In genomic region chr3:174859109-174859735, GRCh38 we compare ENCODE assay signal across 13 cellular contexts. TPM values are rescaled to one million over a fixed set of nuclear protein-coding genes. Genes with fewer than 3 reads are reported as not detected.
DNase-seq lines count a peak whose midpoint lies in the region; ATAC-seq, FAIRE-seq and TF ChIP-seq lines count a peak whose summit lies in the region.
"Had no signal": no experiment of that assay in that cellular context is flagged by ENCODE, and none has a peak within 500 bp of the region (broad histone marks: within the 10 kb centered on the region; RNA-seq: fewer than 3 reads in every experiment).

NAALADL2 (plus strand) TSS chr3:174859334.

- no peak within 1 kb of the TSS for H2BK12ac ChIP-seq in H1 (ENCODE audit: low read depth, low read length)

- no peak within 1 kb of the TSS for H2AK5ac ChIP-seq in H1 (ENCODE audit: low read depth, low read length)

- H2AFZ ChIP-seq in H1 (ENCODE audit: low read length), result peak within 1 kb of the TSS; percentile 76; the same call in 1 of the 2 replicates
- H2AFZ ChIP-seq in osteoblast (ENCODE audit: low read length), result peak within 1 kb of the TSS; percentile 55

- 73% methylated on average over 5 of the region's 5 CpGs; no CpG with 5 or more reads in 1 of the 2 experiments for WGBS in H1 (ENCODE audit: extremely low coverage in 1 of 2, insufficient coverage in 1 of 2, insufficient read length in 1 of 2, insufficient replicate concordance in 2 of 2, low coverage in 1 of 2, low lambda C conversion rate in 2 of 2, missing lambda C conversion rate in 1 of 2), 2 experiments

- no peak for TF ChIP-seq EP300 in H1 (IDR thresholded peaks at IDR 0.05; ENCODE audit: borderline replicate concordance in 1 of 2, low read depth in 2 of 2, low read length in 2 of 2)

- H4K91ac ChIP-seq in H1 (replicated peaks; ENCODE audit: insufficient read length, low read length), result no peak within 1 kb of the TSS

- no peak within 1 kb of the TSS for H3K56ac ChIP-seq in H1 (replicated peaks; ENCODE audit: insufficient read length, low read depth, low read length)

- H3K27ac ChIP-seq in H1 (ENCODE audit: low read depth, low read length), result no peak within 1 kb of the TSS
- H3K27ac ChIP-seq in osteoblast (ENCODE audit: low read depth, low read length), result no peak within 1 kb of the TSS
- H3K27ac ChIP-seq in brain microvascular endothelial cell, result no peak within 1 kb of the TSS

- CTCF ChIA-PET in H1 (lab: Charles Lee; ENCODE audit: partially characterized antibody), result no interaction called here

- H3K4me2 ChIP-seq in H1 (ENCODE audit: insufficient read depth in 1 of 2, low read depth in 2 of 2, low read length in 2 of 2), result no peak within 1 kb of the TSS
- peak within 1 kb of the TSS; percentile 50 for H3K4me2 ChIP-seq in osteoblast (ENCODE audit: insufficient read depth, low read length)

- no peaks in the 10 kb centered on the region for H3K79me1 ChIP-seq in H1 (ENCODE audit: low read depth, low read length)

- H4K20me1 ChIP-seq in H1 (replicated peaks in 1 of 2; ENCODE audit: control insufficient read depth in 1 of 2, insufficient read depth in 2 of 2, low read length in 2 of 2) (no peaks in the 10 kb centered on the region), osteoblast (ENCODE audit: insufficient read depth, low read length) (no peaks in the 10 kb centered on the region)

- no peaks in the 10 kb centered on the region for H3K36me3 ChIP-seq in H1 (ENCODE audit: control insufficient read depth in 2 of 4, insufficient read depth in 4 of 4, low read length in 3 of 4)
- H3K36me3 ChIP-seq in osteoblast (ENCODE audit: insufficient read depth, low read length), result no peaks in the 10 kb centered on the region
- no peaks in the 10 kb centered on the region for H3K36me3 ChIP-seq in brain microvascular endothelial cell (replicated peaks)

- TF ChIP-seq POLR2A in H1 (IDR thresholded peaks at IDR 0.05; ENCODE audit: control extremely low read depth in 1 of 2, low read depth in 2 of 2, low read length in 2 of 2), result no peak

- no peak within 1 kb of the TSS for H3K14ac ChIP-seq in H1 (ENCODE audit: insufficient read length)

- H4K5ac ChIP-seq in H1 (ENCODE audit: insufficient read length, low read depth, low read length), result no peak within 1 kb of the TSS

- H3K4ac ChIP-seq in H1 (replicated peaks; ENCODE audit: insufficient read length, low read depth, low read length), result no peak within 1 kb of the TSS

- H3K18ac ChIP-seq in H1 (ENCODE audit: extremely low read depth, low read length), result no peak within 1 kb of the TSS

- no peak for ATAC-seq in HG03139 (IDR thresholded peaks at IDR 0.05; ENCODE audit: unreplicated experiment)

- in situ Hi-C loops in brain microvascular endothelial cell (cut with HindIII; ENCODE audit: low pct_ligation_motif_present, low sequenced_read_pairs), result no loop called here

- no peak for TF ChIP-seq CTCF in H1 (IDR thresholded peaks at IDR 0.05; ENCODE audit: control extremely low read depth in 1 of 3, insufficient read depth in 1 of 3, low read depth in 1 of 3, low read length in 3 of 3)
- TF ChIP-seq CTCF in osteoblast (IDR thresholded peaks at IDR 0.05; ENCODE audit: extremely low read depth, low read depth, low read length), result no peak
- TF ChIP-seq CTCF in brain microvascular endothelial cell (IDR thresholded peaks at IDR 0.05; ENCODE audit: low read depth, low read length, missing control alignments), result no peak

- H3K4me3 ChIP-seq in H1 (ENCODE audit: extremely low read depth in 1 of 4, insufficient read depth in 2 of 4, low read depth in 3 of 4, low read length in 4 of 4) (no peak within 1 kb of the TSS), osteoblast (ENCODE audit: insufficient read depth, low read length) (no peak within 1 kb of the TSS), brain microvascular endothelial cell (ENCODE audit: low read depth, low read length) (no peak within 1 kb of the TSS)

- H3K4me1 ChIP-seq in H1 (replicated peaks in 1 of 4; ENCODE audit: control insufficient read depth in 3 of 4, insufficient read depth in 4 of 4, low read length in 3 of 4) (peaks cover 0 to 3% (median 1%) of the 10 kb centered on the region in 4 experiments; a peak in 3 of 7 replicates), osteoblast (ENCODE audit: insufficient read depth, low read length) (no peaks in the 10 kb centered on the region)

- no peak within 1 kb of the TSS for H2BK120ac ChIP-seq in H1 (replicated peaks; ENCODE audit: low read depth, low read length)

- no peak within 1 kb of the TSS for H2BK5ac ChIP-seq in H1 (ENCODE audit: low read depth, low read length)

- H2BK20ac ChIP-seq in H1 (ENCODE audit: low read length), result no peak within 1 kb of the TSS

- no peaks in the 10 kb centered on the region for H3K9me3 ChIP-seq in H1 (ENCODE audit: insufficient read depth in 2 of 2, low read depth in 1 of 2, low read length in 1 of 2)
- no peaks in the 10 kb centered on the region for H3K9me3 ChIP-seq in osteoblast (ENCODE audit: low read depth, low read length)

- no peaks in the 10 kb centered on the region for H3K23me2 ChIP-seq in H1 (ENCODE audit: low read depth, low read length)

- DNase-seq in DMS153 (lab: John Stamatoyannopoulos, UW), result peak; percentile 61
- DNase-seq in NCI-H2029 (lab: John Stamatoyannopoulos, UW), result peak; percentile 33
- no peak for DNase-seq in H1 (ENCODE audit: low read depth in 1 of 2, low spot score in 2 of 2)
- DNase-seq in osteoblast (ENCODE audit: insufficient read length, low spot score, missing footprints), result no peak
- no peak for DNase-seq in activated gamma-delta T cell treated with Interleukin-2 at 50 U/mL for 16 hours
- DNase-seq in superior temporal gyrus (ENCODE audit: extremely low spot score), result no peak
- no peak for DNase-seq in brain microvascular endothelial cell
- DNase-seq: activated CD8-positive, alpha-beta memory T cell treated with anti-CD3 and anti-CD28 coated beads, Interleukin-2, amount 50 U/mL, for 4 hours; CD4-positive, alpha-beta T cell; foreskin melanocyte; mesenchymal stem cell; stimulated activated CD4-positive, alpha-beta T cell treated with anti-CD3 and anti-CD28 coated beads, Interleukin-1b, Interleukin-23, amount 100 ng/mL, for 48 hours had no signal

- H3K23ac ChIP-seq in H1 (ENCODE audit: insufficient read length), result no peak within 1 kb of the TSS

- no peak within 1 kb of the TSS for H3K9ac ChIP-seq in H1 (replicated peaks in 1 of 4; ENCODE audit: extremely low read depth in 1 of 4, low read depth in 3 of 4, low read length in 3 of 4)

- no peaks in the 10 kb centered on the region; a peak in 1 of 7 replicates for H3K27me3 ChIP-seq in H1 (replicated peaks in 1 of 4; ENCODE audit: control insufficient read depth in 3 of 4, extremely low read depth in 1 of 4, insufficient read depth in 3 of 4, low read length in 3 of 4)
- no peaks in the 10 kb centered on the region for H3K27me3 ChIP-seq in osteoblast (ENCODE audit: insufficient read depth, low read length)
- no peaks in the 10 kb centered on the region for H3K27me3 ChIP-seq in brain microvascular endothelial cell (replicated peaks)

- no peak within 1 kb of the TSS for H2BK15ac ChIP-seq in H1 (ENCODE audit: low read length)

- TF ChIP-seq RAD21 in H1 (IDR thresholded peaks at IDR 0.05 in 1 of 2, conservative IDR thresholded peaks at IDR 0.05 in 1 of 2; ENCODE audit: low read depth in 2 of 2, low read length in 2 of 2), result no peak

- H3K79me2 ChIP-seq in H1 (ENCODE audit: control insufficient read depth in 1 of 2, insufficient read depth in 2 of 2, low read length in 2 of 2), result no peaks in the 10 kb centered on the region
- no peaks in the 10 kb centered on the region for H3K79me2 ChIP-seq in osteoblast (ENCODE audit: insufficient read depth, low read length)

- no peak for FAIRE-seq in H1 (lab: Jason Lieb, UNC)

- POLR2A ChIA-PET in H1 (lab: Charles Lee; ENCODE audit: partially characterized antibody), result no interaction called here

- no peak within 1 kb of the TSS for H4K8ac ChIP-seq in H1 (ENCODE audit: extremely low read depth, insufficient read depth, low read length)

TF ChIP-seq in H1, 55 proteins besides CTCF, POLR2A, EP300 and RAD21:
- TF ChIP-seq BCL11A (IDR thresholded peaks at IDR 0.05; ENCODE audit: low read depth in 2 of 2, low read length in 2 of 2), result no peak
- TF ChIP-seq JUN (IDR thresholded peaks at IDR 0.05; ENCODE audit: low read depth, low read length), result no peak
- no peak for TF ChIP-seq TAF7 (optimal IDR thresholded peaks at IDR 0.05; ENCODE audit: borderline replicate concordance, low read depth, low read length)
- TF ChIP-seq TCF12 (IDR thresholded peaks at IDR 0.05; ENCODE audit: low read depth, low read length), result no peak
- no peak for TF ChIP-seq KDM5A (IDR thresholded peaks at IDR 0.05; ENCODE audit: low read length)
- no peak for TF ChIP-seq CTBP2 (IDR thresholded peaks at IDR 0.05; ENCODE audit: borderline replicate concordance, insufficient read depth, insufficient read length, low read length)
- no peak for TF ChIP-seq E2F6 (IDR thresholded peaks at IDR 0.05)
- no peak for TF ChIP-seq SIX5 (IDR thresholded peaks at IDR 0.05; ENCODE audit: low read depth, low read length)
- TF ChIP-seq CHD2 (IDR thresholded peaks at IDR 0.05; ENCODE audit: low read length), result no peak
- TF ChIP-seq MAX (IDR thresholded peaks at IDR 0.05), result no peak

RNA-seq across cellular contexts. Expression of gene NAALADL2, which starts in this region (rescaled TPM):
- total RNA-seq in H1 (2021; fragmentation: NEBNext Ultra II Directional; extraction: Animal tissue kit (Norgen Biotek cat#: 25700)), result 0.22 and 0.69 TPM in 2 replicates
- 0.12 and 0.30 TPM in 2 replicates for polyA plus RNA-seq in H1 (2011; rRNA removed)
- 0.37 TPM for polyA plus RNA-seq in H1 (2011; cell fraction: cytosol; rRNA removed)
- 0.30 TPM for polyA plus RNA-seq in H1 (2011; cell fraction: nucleus; rRNA removed)
- polyA plus RNA-seq in H1 (2012, experiment 1 of 2), result 0.35 to 1.3 TPM (median 0.60 TPM) in 4 replicates
- polyA plus RNA-seq in H1 (2012, experiment 2 of 2), result not detected
- 0.59 TPM for polyA plus RNA-seq in H1 (2013, experiment 1 of 2)
- polyA plus RNA-seq in H1 (2013, experiment 2 of 2), result 0.77 TPM
- polyA minus RNA-seq in H1 (2011; rRNA and poly(A)+ RNA removed), result 2.4 TPM in 2 replicates
- polyA minus RNA-seq in H1 (2011; cell fraction: cytosol; rRNA and poly(A)+ RNA removed), result not detected
- polyA minus RNA-seq in H1 (2011; cell fraction: nucleus; rRNA and poly(A)+ RNA removed), result 6.9 TPM
- total RNA-seq in osteoblast, result 22.1 and 23.5 TPM in 2 replicates

Comparison
In these comparisons a context has a peak if more than half of its experiments do, and no peak if none do; other contexts are left out.
1. RNA of gene NAALADL2 (total RNA-seq): 22.1 to 23.5 TPM in osteoblast; 0.22 to 0.69 TPM in H1; every median in the first group is over 10 times any median in the second.
2. DNase-seq: peak in DMS153 (single experiment) and NCI-H2029 (single experiment); none in H1 (0 of 2), osteoblast (single experiment), activated gamma-delta T cell treated with Interleukin-2 at 50 U/mL for 16 hours (single experiment), superior temporal gyrus (single experiment) and brain microvascular endothelial cell (single experiment).